Comparison of ENCODE assay signal across 3 cellular contexts in genomic region chr10:5390607-5391205, GRCh38.
TF ChIP-seq lines count a peak whose summit lies in the region.

No MANE protein-coding gene starts in this region.

TF ChIP-seq in HepG2, 621 proteins besides CTCF, POLR2A, EP300 and RAD21:
- no peak for TF ChIP-seq KDM1A (CRISPR knock-in tag; IDR thresholded peaks at IDR 0.05)
- peak; percentile 100 for TF ChIP-seq ZNF317 (CRISPR knock-in tag; IDR thresholded peaks at IDR 0.05)
- no peak for TF ChIP-seq SNRNP70 (IDR thresholded peaks at IDR 0.05; ENCODE audit: low read depth, low read length)
- 0 out of 2 replicates have a peak, but pooled peaks have one; percentile 44 for TF ChIP-seq ZNF280D (CRISPR knock-in tag; IDR thresholded peaks at IDR 0.05)
- no peak for TF ChIP-seq KDM5A (IDR thresholded peaks at IDR 0.05; ENCODE audit: borderline replicate concordance, low read length)

TF ChIP-seq in HCT116, 20 proteins besides CTCF, POLR2A, EP300 and RAD21:
- TF ChIP-seq TCF7L2 (IDR thresholded peaks at IDR 0.05; ENCODE audit: borderline replicate concordance, extremely low read depth, insufficient read depth, insufficient read length), result no peak
- no peak for TF ChIP-seq ELF1 (IDR thresholded peaks at IDR 0.05; ENCODE audit: borderline replicate concordance, low read depth)
- TF ChIP-seq ZFX (IDR thresholded peaks at IDR 0.05), result no peak
- TF ChIP-seq EZH2 (IDR thresholded peaks at IDR 0.05), result no peak
- TF ChIP-seq CEBPB (IDR thresholded peaks at IDR 0.05; ENCODE audit: low read depth), result 0 out of 2 replicates have a peak, but pooled peaks have one; percentile 22
- no peak for TF ChIP-seq ZBTB33 (IDR thresholded peaks at IDR 0.05; ENCODE audit: extremely low read depth, insufficient replicate concordance, low read length)
- TF ChIP-seq CBX3 (IDR thresholded peaks at IDR 0.05; ENCODE audit: low read depth), result peak; percentile 81; the same call in 1 of the 2 replicates
- TF ChIP-seq EGR1 (IDR thresholded peaks at IDR 0.05; ENCODE audit: low read depth), result no peak
- TF ChIP-seq YY1 (IDR thresholded peaks at IDR 0.05; ENCODE audit: extremely low read depth, insufficient replicate concordance, low read depth, low read length), result no peak
- no peak for TF ChIP-seq ATF3 (IDR thresholded peaks at IDR 0.05)

TF ChIP-seq in WTC11, 78 proteins besides CTCF, POLR2A, EP300 and RAD21:
- TF ChIP-seq ZNF317 (CRISPR knock-in tag; IDR thresholded peaks at IDR 0.05; ENCODE audit: borderline replicate concordance, low read depth) (peak; percentile 97), TP53 (CRISPR knock-in tag; IDR thresholded peaks at IDR 0.05) (no peak)
